19 cellular contexts compared by ENCODE assay signal in genomic region chr3:120048355-120048754, GRCh38. TPM values are rescaled to one million over a fixed set of nuclear protein-coding genes. Genes with fewer than 3 reads are reported as not detected.
DNase-seq lines count a peak whose midpoint lies in the region; ATAC-seq and TF ChIP-seq lines count a peak whose summit lies in the region.
"Had no signal": no experiment of that assay in that cellular context is flagged by ENCODE, and none has a peak within 500 bp of the region (broad histone marks: within the 10 kb centered on the region; RNA-seq: fewer than 3 reads in every experiment).

No MANE protein-coding gene starts in this region.

- POLR2A ChIA-PET in activated CD4-positive, alpha-beta memory T cell treated with anti-CD3 and anti-CD28 coated beads for 36 hours (lab: Charles Lee) = no interaction called here

- CTCF ChIA-PET in activated CD4-positive, alpha-beta memory T cell treated with anti-CD3 and anti-CD28 coated beads for 36 hours (lab: Charles Lee) = no interaction called here

- no peak for TF ChIP-seq CTCF in fibroblast of the aortic adventitia (IDR thresholded peaks at IDR 0.05; ENCODE audit: insufficient read depth, low read length)

- H3K36me3 Mint-ChIP-seq in T-helper 2 cell treated with Interferon-gamma antibody and Interleukin-4, amounts not matched to agents 5 μg/mL and 100 μg/mL, for 36 hours (ENCODE audit: low read depth) = peaks cover 54% of the 10 kb centered on the region
- H3K36me3 Mint-ChIP-seq in activated CD4-positive, alpha-beta memory T cell treated with anti-CD3 and anti-CD28 coated beads for 36 hours = peaks cover 28% of the 10 kb centered on the region

- intact Hi-C loops in left ventricle myocardium superior (cut with micrococcal nuclease) (no loop called here), cardiac septum (cut with DNase I) (no loop called here), left colon (cut with DNase I, micrococcal nuclease) (no loop called here)
- intact Hi-C loops in activated CD4-positive, alpha-beta memory T cell treated with anti-CD3 and anti-CD28 coated beads for 36 hours (cut with micrococcal nuclease) = no loop called here

- peaks cover 37% of the 10 kb centered on the region for H3K4me1 Mint-ChIP-seq in T-helper 2 cell treated with Interferon-gamma antibody and Interleukin-4, amounts not matched to agents 5 μg/mL and 100 μg/mL, for 36 hours (ENCODE audit: low read depth)
- H3K4me1 Mint-ChIP-seq in activated CD4-positive, alpha-beta memory T cell treated with anti-CD3 and anti-CD28 coated beads for 36 hours (ENCODE audit: low read depth) = peaks cover 45% of the 10 kb centered on the region

- ATAC-seq in left ventricle myocardium superior (peak; percentile 33), SK-N-SH treated with all-trans-retinoic acid at 6 μM for 48 hours (no peak), left colon (no peak)

- no peak for DNase-seq in left ventricle myocardium superior
- no peak for DNase-seq in cardiac septum (ENCODE audit: low spot score)
- DNase-seq in fibroblast of the aortic adventitia (ENCODE audit: low read depth) = peak; percentile 9
- no peak for DNase-seq in T-helper 2 cell treated with Interferon-gamma antibody and Interleukin-4, amounts not matched to agents 5 μg/mL and 100 μg/mL, for 36 hours (ENCODE audit: low spot score)
- no peak for DNase-seq in amniotic stem cell (lab: John Stamatoyannopoulos, UW)
- DNase-seq in left colon = no peak
- DNase-seq in activated CD4-positive, alpha-beta memory T cell treated with anti-CD3 and anti-CD28 coated beads for 36 hours = no peak
- DNase-seq: 8988T; BE2C; Caco-2; CD4-positive, CD25-positive, alpha-beta regulatory T cell; EL; HFFc6; KBM-7; MV-4-11; NCI-H1694 treated with DMSO at 0.1 percent for 48 hours; NK-92 treated with Interleukin-12 subunit alpha and Interleukin-12 subunit beta, amount 100 ng/mL, for 24 hours; Peyer's patch had no signal

- H3K4me3 ChIP-seq in fibroblast of the aortic adventitia (ENCODE audit: low read depth, low read length) = no peak overlapping the region
- H3K4me3 ChIP-seq: Peyer's patch had no signal

- peaks cover 45% of the 10 kb centered on the region for H3K9me3 Mint-ChIP-seq in T-helper 2 cell treated with Interferon-gamma antibody and Interleukin-4, amounts not matched to agents 5 μg/mL and 100 μg/mL, for 36 hours
- H3K9me3 Mint-ChIP-seq in activated CD4-positive, alpha-beta memory T cell treated with anti-CD3 and anti-CD28 coated beads for 36 hours = peaks cover 36% of the 10 kb centered on the region

- H3K27ac Mint-ChIP-seq in T-helper 2 cell treated with Interferon-gamma antibody and Interleukin-4, amounts not matched to agents 5 μg/mL and 100 μg/mL, for 36 hours = no peak overlapping the region
- H3K27ac Mint-ChIP-seq in activated CD4-positive, alpha-beta memory T cell treated with anti-CD3 and anti-CD28 coated beads for 36 hours = no peak overlapping the region
- H3K27ac Mint-ChIP-seq: HFFc6 had no signal

- H3K4me3 Mint-ChIP-seq in T-helper 2 cell treated with Interferon-gamma antibody and Interleukin-4, amounts not matched to agents 5 μg/mL and 100 μg/mL, for 36 hours = no peak overlapping the region
- H3K4me3 Mint-ChIP-seq in activated CD4-positive, alpha-beta memory T cell treated with anti-CD3 and anti-CD28 coated beads for 36 hours = no peak overlapping the region
- H3K4me3 Mint-ChIP-seq: HFFc6 had no signal

- no peaks in the 10 kb centered on the region for H3K27me3 Mint-ChIP-seq in T-helper 2 cell treated with Interferon-gamma antibody and Interleukin-4, amounts not matched to agents 5 μg/mL and 100 μg/mL, for 36 hours (ENCODE audit: low read depth)
- no peaks in the 10 kb centered on the region for H3K27me3 Mint-ChIP-seq in activated CD4-positive, alpha-beta memory T cell treated with anti-CD3 and anti-CD28 coated beads for 36 hours
- H3K27me3 Mint-ChIP-seq: CD4-positive, CD25-positive, alpha-beta regulatory T cell had no signal

TF ChIP-seq in SK-N-SH treated with all-trans-retinoic acid at 6 μM for 48 hours, 23 proteins besides CTCF, POLR2A, EP300 and RAD21:
- TF ChIP-seq CSDC2 (CRISPR knock-in tag; IDR thresholded peaks at IDR 0.05) (no peak), TOX (CRISPR knock-in tag; IDR thresholded peaks at IDR 0.05; ENCODE audit: borderline replicate concordance) (no peak), ISL1 (CRISPR knock-in tag; IDR thresholded peaks at IDR 0.05) (no peak), TCF4 (CRISPR knock-in tag; IDR thresholded peaks at IDR 0.05; ENCODE audit: borderline replicate concordance) (peak; percentile 46; the same call in 1 of the 2 replicates)

RNA-seq across cellular contexts. Expression of gene GSK3B, which starts 45.9 kb away (rescaled TPM):
- 45.7 TPM for total RNA-seq in left ventricle myocardium superior
- total RNA-seq in cardiac septum = 46.8 TPM
- 74.1 and 123 TPM in 2 replicates for total RNA-seq in fibroblast of the aortic adventitia (ENCODE audit: low replicate concordance)
- 10 to 100 TPM; 39.3 to 47.5 TPM for total RNA-seq in left colon
- 10 to 100 TPM; 25.5 to 27.1 TPM for total RNA-seq in activated CD4-positive, alpha-beta memory T cell treated with anti-CD3 and anti-CD28 coated beads for 36 hours
